Comparison of ENCODE assay signal across 8 cellular contexts in genomic region chr2:106582431-106583143, GRCh38.
DNase-seq lines count a peak whose midpoint lies in the region; ATAC-seq, FAIRE-seq and TF ChIP-seq lines count a peak whose summit lies in the region.

No MANE protein-coding gene starts in this region.

- no peak overlapping the region for H3K4me3 ChIP-seq in body of pancreas
- peak overlapping the region; percentile 22; the same call in 1 of the 2 replicates for H3K4me3 ChIP-seq in iPS-18c (ENCODE audit: insufficient read depth, low read depth, low read length)
- peak overlapping the region; percentile 53 to 63 (median 54) for H3K4me3 ChIP-seq in skeletal muscle tissue (ENCODE audit: low read length in 3 of 3)

- H3K9me3 ChIP-seq in body of pancreas (no peaks in the 10 kb centered on the region), iPS-18c (ENCODE audit: control insufficient read depth, insufficient read depth, low read length) (no peaks in the 10 kb centered on the region), skeletal muscle tissue (ENCODE audit: control insufficient read depth in 3 of 3, low read length in 3 of 3) (no peaks in the 10 kb centered on the region)

- H3K27ac ChIP-seq in body of pancreas (no peak overlapping the region), skeletal muscle tissue (ENCODE audit: low read depth, low read length) (no peak overlapping the region)

- H3K9ac ChIP-seq in skeletal muscle tissue (ENCODE audit: low read depth in 1 of 3, low read length in 3 of 3): no peak overlapping the region

- intact Hi-C loops in body of pancreas (cut with DNase I): no loop called here

- FAIRE-seq in GM12891 (lab: Jason Lieb, UNC): peak; percentile 86

- peak; percentile 79 for ATAC-seq in HG02798 (IDR thresholded peaks at IDR 0.05; ENCODE audit: poor library complexity, unreplicated experiment)
- ATAC-seq in body of pancreas: peak; percentile 90

- DNase-seq in GM12891 (ENCODE audit: insufficient read length, low spot score) (peak; percentile 68), NCI-H1694 (lab: John Stamatoyannopoulos, UW) (peak; percentile 86), T-helper 9 cell (peak; percentile 40), body of pancreas (peak; percentile 74 to 79 (median 76)), mesenteric fat pad (ENCODE audit: low spot score) (no peak)

- H3K27me3 ChIP-seq in body of pancreas (peaks cover 0 to 9% of the 10 kb centered on the region in 2 donors), skeletal muscle tissue (ENCODE audit: control insufficient read depth in 3 of 3, insufficient read depth in 3 of 3, low read length in 3 of 3) (peaks cover 11 to 33% (median 21%) of the 10 kb centered on the region in 3 donors)

- TF ChIP-seq POLR2A in GM12891 (IDR thresholded peaks at IDR 0.05; ENCODE audit: low read depth, low read length) (no peak), body of pancreas (IDR thresholded peaks at IDR 0.05) (no peak)

- H3K4me1 ChIP-seq in body of pancreas (peaks cover 7% of the 10 kb centered on the region), skeletal muscle tissue (ENCODE audit: control insufficient read depth in 3 of 3, insufficient read depth in 3 of 3, low read length in 3 of 3) (peaks cover 2 to 8% (median 6%) of the 10 kb centered on the region in 3 donors)

- WGBS in body of pancreas, 2 donors: 7% methylated on average over 14 of the region's 14 CpGs

- TF ChIP-seq CTCF in body of pancreas (IDR thresholded peaks at IDR 0.05): peak; percentile 69 to 87 (median 85)

- H3K36me3 ChIP-seq in body of pancreas (replicated peaks in 1 of 2; ENCODE audit: insufficient read depth in 1 of 2, low read depth in 2 of 2) (no peaks in the 10 kb centered on the region), skeletal muscle tissue (ENCODE audit: control insufficient read depth in 3 of 3, insufficient read depth in 3 of 3, low read length in 3 of 3) (no peaks in the 10 kb centered on the region)

TF ChIP-seq in GM12891, 5 proteins besides CTCF, POLR2A, EP300 and RAD21:
- peak; percentile 12; the same call in 1 of the 2 replicates for TF ChIP-seq SPI1 (IDR thresholded peaks at IDR 0.05; ENCODE audit: low read depth, low read length)
- no peak for TF ChIP-seq TAF1 (IDR thresholded peaks at IDR 0.05; ENCODE audit: low read depth, low read length)
- TF ChIP-seq POLR2AphosphoS5 (IDR thresholded peaks at IDR 0.05; ENCODE audit: low read depth, low read length): no peak

Comparison
In these comparisons a context has a peak if more than half of its experiments do, and no peak if none do; other contexts are left out.
1. H3K4me3 ChIP-seq: peak in iPS-18c (single experiment) and skeletal muscle tissue (3 of 3); none in body of pancreas (0 of 2).